Comparison of ENCODE assay signal across 13 cellular contexts in genomic region chr1:175894543-175894942, GRCh38.
DNase-seq lines count a peak whose midpoint lies in the region; TF ChIP-seq lines count a peak whose summit lies in the region.
"Had no signal": no experiment of that assay in that cellular context is flagged by ENCODE, and none has a peak within 500 bp of the region (broad histone marks: within the 10 kb centered on the region; RNA-seq: fewer than 3 reads in every experiment).

No MANE protein-coding gene starts in this region.

- H3K27me3 Mint-ChIP-seq in endodermal cell (ENCODE audit: insufficient read depth) = peaks cover 82% of the 10 kb centered on the region
- peaks cover 0 to 4% (median 0%) of the 10 kb centered on the region in 3 donors for H3K27me3 Mint-ChIP-seq in CD14-positive monocyte (ENCODE audit: low read depth in 3 of 3)
- H3K27me3 Mint-ChIP-seq: CD8-positive, alpha-beta memory T cell had no signal

- WGBS in endodermal cell (ENCODE audit: insufficient coverage in 1 of 2, insufficient read length in 1 of 2), 2 experiments = 94% methylated on average over 1 of the region's 1 CpG; no CpG with 5 or more reads in 1 of the 2 experiments

- H3K27ac ChIP-seq in BLaER1 treated with 17β-estradiol and CSF1 and Interleukin-3, amounts not matched to agents 10 nM and 100 nM = no peak overlapping the region
- H3K27ac ChIP-seq in endodermal cell (ENCODE audit: low read depth, low read length) (no peak overlapping the region), coronary artery (no peak overlapping the region), left ventricle myocardium inferior (replicated peaks) (no peak overlapping the region)
- H3K27ac ChIP-seq: GM23248 had no signal

- peaks cover 13 to 36% (median 24%) of the 10 kb centered on the region in 10 experiments; a peak in 18 of 20 replicates for H3K4me1 ChIP-seq in BLaER1 treated with 17β-estradiol and CSF1 and Interleukin-3, amounts not matched to agents 10 nM and 100 nM
- H3K4me1 ChIP-seq in endodermal cell (ENCODE audit: control insufficient read depth, insufficient read depth, low read length) (peaks cover 6% of the 10 kb centered on the region), left ventricle myocardium inferior (no peaks in the 10 kb centered on the region)
- H3K4me1 ChIP-seq: BE2C, Caco-2 had no signal

- H3K9me3 ChIP-seq in BLaER1 treated with 17β-estradiol and CSF1 and Interleukin-3, amounts not matched to agents 10 nM and 100 nM (replicated peaks in 1 of 11) = peaks cover 14 to 33% (median 21%) of the 10 kb centered on the region in 11 experiments
- H3K9me3 ChIP-seq in endodermal cell (ENCODE audit: control insufficient read depth, low read length) (peaks cover 13% of the 10 kb centered on the region), left ventricle myocardium inferior (replicated peaks) (no peaks in the 10 kb centered on the region)
- H3K9me3 ChIP-seq: BE2C, Caco-2 had no signal

- H3K9me3 Mint-ChIP-seq in endodermal cell = peaks cover 5% of the 10 kb centered on the region
- H3K9me3 Mint-ChIP-seq in CD14-positive monocyte = peaks cover 0 to 15% (median 5%) of the 10 kb centered on the region in 7 donors

- no peak overlapping the region for H3K4me3 Mint-ChIP-seq in endodermal cell
- no peak overlapping the region for H3K4me3 Mint-ChIP-seq in CD14-positive monocyte
- H3K4me3 Mint-ChIP-seq: CD8-positive, alpha-beta memory T cell had no signal

- DNase-seq in OCI-M1 (lab: John Stamatoyannopoulos, UW) (peak; percentile 53), endodermal cell (peak; percentile 4), islet precursor cell (peak; percentile 1), coronary artery (ENCODE audit: low spot score) (no peak), left ventricle myocardium inferior (no peak), CD14-positive monocyte (ENCODE audit: low spot score) (no peak)
- DNase-seq: ACHN; BE2C; Caco-2; CD8-positive, alpha-beta memory T cell; GM23248; HCEC 1CT had no signal

- H3K36me3 ChIP-seq in BLaER1 treated with 17β-estradiol and CSF1 and Interleukin-3, amounts not matched to agents 10 nM and 100 nM = peaks cover 0 to 9% (median 0%) of the 10 kb centered on the region in 11 experiments; a peak in 2 of 22 replicates
- no peaks in the 10 kb centered on the region for H3K36me3 ChIP-seq in endodermal cell (ENCODE audit: control insufficient read depth, insufficient read depth, low read length)
- H3K36me3 ChIP-seq in left ventricle myocardium inferior = no peaks in the 10 kb centered on the region
- H3K36me3 ChIP-seq: BE2C had no signal

- H3K4me1 Mint-ChIP-seq in endodermal cell = peaks cover 5% of the 10 kb centered on the region
- no peaks in the 10 kb centered on the region for H3K4me1 Mint-ChIP-seq in CD14-positive monocyte
- H3K4me1 Mint-ChIP-seq: CD8-positive, alpha-beta memory T cell had no signal

- intact Hi-C loops in left ventricle myocardium inferior (cut with micrococcal nuclease) (no loop called here), CD14-positive monocyte (cut with micrococcal nuclease) (no loop called here)

- H3K9ac ChIP-seq in BLaER1 treated with 17β-estradiol and CSF1 and Interleukin-3, amounts not matched to agents 10 nM and 100 nM = no peak overlapping the region
- H3K9ac ChIP-seq in endodermal cell (ENCODE audit: extremely low read depth, low read length, poor library complexity, severe bottlenecking) = no peak overlapping the region
- H3K9ac ChIP-seq: GM23248 had no signal

- TF ChIP-seq CTCF in endodermal cell (conservative IDR thresholded peaks at IDR 0.05) = no peak
- no peak for TF ChIP-seq CTCF in coronary artery (IDR thresholded peaks at IDR 0.05)
- no peak for TF ChIP-seq CTCF in left ventricle myocardium inferior (IDR thresholded peaks at IDR 0.05; ENCODE audit: borderline replicate concordance)
- no peak for TF ChIP-seq CTCF in CD14-positive monocyte (IDR thresholded peaks at IDR 0.05)

- H3K4me2 ChIP-seq in BLaER1 treated with 17β-estradiol and CSF1 and Interleukin-3, amounts not matched to agents 10 nM and 100 nM = peak overlapping the region in 6 of 11 experiments; percentile 62 to 73 (median 68); a peak in 5 of 22 replicates

- H3K36me3 Mint-ChIP-seq in endodermal cell (ENCODE audit: low read depth) (peaks cover 1% of the 10 kb centered on the region), CD14-positive monocyte (no peaks in the 10 kb centered on the region)

- no peak overlapping the region for H3K4me3 ChIP-seq in BLaER1 treated with 17β-estradiol and CSF1 and Interleukin-3, amounts not matched to agents 10 nM and 100 nM
- H3K4me3 ChIP-seq in endodermal cell (ENCODE audit: low read length) = no peak overlapping the region
- H3K4me3 ChIP-seq in coronary artery = no peak overlapping the region
- no peak overlapping the region for H3K4me3 ChIP-seq in left ventricle myocardium inferior
- H3K4me3 ChIP-seq: GM23248 had no signal

- H3K27ac Mint-ChIP-seq in endodermal cell (no peak overlapping the region), CD14-positive monocyte (no peak overlapping the region)
- H3K27ac Mint-ChIP-seq: CD8-positive, alpha-beta memory T cell had no signal

- no peaks in the 10 kb centered on the region; a peak in 1 of 22 replicates for H4K20me1 ChIP-seq in BLaER1 treated with 17β-estradiol and CSF1 and Interleukin-3, amounts not matched to agents 10 nM and 100 nM

- no peaks in the 10 kb centered on the region for H3K27me3 ChIP-seq in BLaER1 treated with 17β-estradiol and CSF1 and Interleukin-3, amounts not matched to agents 10 nM and 100 nM
- no peaks in the 10 kb centered on the region for H3K27me3 ChIP-seq in endodermal cell (ENCODE audit: control insufficient read depth, insufficient read depth, low read length, poor library complexity, severe bottlenecking)
- no peaks in the 10 kb centered on the region for H3K27me3 ChIP-seq in left ventricle myocardium inferior (ENCODE audit: low read depth)
- H3K27me3 ChIP-seq: BE2C had no signal

Comparison
In these comparisons a context has a peak if more than half of its experiments do, and no peak if none do; other contexts are left out.
1. DNase-seq: peak in OCI-M1 (single experiment), endodermal cell (single experiment) and islet precursor cell (single experiment); none in coronary artery (single experiment), left ventricle myocardium inferior (single experiment) and CD14-positive monocyte (single experiment).